ENCODE assay signal across 19 cellular contexts in genomic region chr15:51160484-51160883, GRCh38.
DNase-seq lines count a peak whose midpoint lies in the region; ATAC-seq and TF ChIP-seq lines count a peak whose summit lies in the region.
"Had no signal": no experiment of that assay in that cellular context is flagged by ENCODE, and none has a peak within 500 bp of the region (broad histone marks: within the 10 kb centered on the region; RNA-seq: fewer than 3 reads in every experiment).

No MANE protein-coding gene starts in this region.

- H3K4me3 Mint-ChIP-seq in Calu3 (ENCODE audit: low read depth, unreplicated experiment), result no peak overlapping the region
- H3K4me3 Mint-ChIP-seq in progenitor cell of endocrine pancreas (ENCODE audit: low read depth), result no peak overlapping the region

- intact Hi-C loops in Right ventricle myocardium inferior (cut with DNase I) (loop anchor here (5.0 kb wide), 1 partner anchor 222 kb away; no protein-coding TSS in a partner anchor), heart right ventricle (cut with DNase I) (loop anchor here in 7 of 10 donors (5.0 to 10.0 kb wide), 5 partner anchors 114 to 242 kb away; no protein-coding TSS in a partner anchor), Calu3 (cut with micrococcal nuclease; ENCODE audit: unreplicated experiment) (loop anchor here (5.0 kb wide), 1 partner anchor 122 kb away; no protein-coding TSS in a partner anchor)

- no peaks in the 10 kb centered on the region for H3K4me1 Mint-ChIP-seq in Calu3 (ENCODE audit: low read depth, unreplicated experiment)
- H3K4me1 Mint-ChIP-seq in progenitor cell of endocrine pancreas (ENCODE audit: low read depth), result peaks cover 2% of the 10 kb centered on the region

- no peak overlapping the region for H3K4me3 ChIP-seq in heart right ventricle
- H3K4me3 ChIP-seq: MG63, SJCRH30 had no signal

- no peaks in the 10 kb centered on the region for H3K36me3 ChIP-seq in heart right ventricle
- H3K36me3 ChIP-seq: MG63, SJCRH30 had no signal

- H3K27ac ChIP-seq in heart right ventricle, result no peak overlapping the region
- H3K27ac ChIP-seq: 22Rv1, C4-2B, KMS-11, SJCRH30 had no signal

- H3K9me3 ChIP-seq in heart right ventricle, result no peaks in the 10 kb centered on the region
- H3K9me3 ChIP-seq: Caco-2, MG63, SJCRH30 had no signal

- no peaks in the 10 kb centered on the region for H3K9me3 Mint-ChIP-seq in Calu3 (ENCODE audit: low read depth, unreplicated experiment)
- no peaks in the 10 kb centered on the region for H3K9me3 Mint-ChIP-seq in progenitor cell of endocrine pancreas (ENCODE audit: low read depth)

- no peak overlapping the region for H3K27ac Mint-ChIP-seq in Calu3 (ENCODE audit: unreplicated experiment)
- H3K27ac Mint-ChIP-seq in progenitor cell of endocrine pancreas, result no peak overlapping the region

- H3K4me1 ChIP-seq in heart right ventricle, result peaks cover 0 to 20% (median 10%) of the 10 kb centered on the region in 9 donors
- H3K4me1 ChIP-seq: Caco-2 had no signal

- no TSS peak for BruUV-seq in Calu3 (replicated peaks; lab: Mats Ljungman, UMichigan)

- ATAC-seq in Right ventricle myocardium inferior, result no peak
- no peak for ATAC-seq in heart right ventricle
- no peak for ATAC-seq in GM21737 (IDR thresholded peaks at IDR 0.05; ENCODE audit: unreplicated experiment)

- 59% methylated on average over 7 of the region's 7 CpGs for WGBS in heart right ventricle, 2 donors

- peaks cover 79% of the 10 kb centered on the region for H3K27me3 Mint-ChIP-seq in Calu3 (ENCODE audit: unreplicated experiment)
- peaks cover 24% of the 10 kb centered on the region for H3K27me3 Mint-ChIP-seq in progenitor cell of endocrine pancreas

- TF ChIP-seq CTCF in heart right ventricle (IDR thresholded peaks at IDR 0.05) (no peak), Calu3 (IDR thresholded peaks at IDR 0.05; ENCODE audit: unreplicated experiment) (no peak), progenitor cell of endocrine pancreas (IDR thresholded peaks at IDR 0.05; ENCODE audit: unreplicated experiment) (no peak)

- H3K27me3 ChIP-seq in heart right ventricle, result no peaks in the 10 kb centered on the region
- H3K27me3 ChIP-seq: MG63, SJCRH30 had no signal

- DNase-seq in Right ventricle myocardium inferior (ENCODE audit: missing footprints), result peak; percentile 53
- DNase-seq in heart right ventricle, result no peak
- DNase-seq in hippocampal formation (lab: John Stamatoyannopoulos, UW), result peak; percentile 79 to 86
- peak; percentile 66 for DNase-seq in occipital lobe (lab: John Stamatoyannopoulos, UW)
- DNase-seq in Calu3, result no peak
- no peak for DNase-seq in progenitor cell of endocrine pancreas (ENCODE audit: low spot score, unreplicated experiment)
- DNase-seq in NCI-H510A treated with DMSO at 0.1 percent for 48 hours (lab: John Stamatoyannopoulos, UW), result no peak
- DNase-seq: Caco-2, DMS53, H7, MG63, NCI-H1417, NCI-H2029 treated with DMSO at 0.1 percent for 48 hours, NCI-H510A, SJCRH30 had no signal

- CTCF ChIA-PET in Calu3 (lab: Charles Lee), result interaction anchor here (0.5 kb wide), 1 partner anchor 519 kb away, joined by 5 read pairs; no protein-coding TSS in a partner anchor

- H3K36me3 Mint-ChIP-seq in Calu3 (ENCODE audit: insufficient read depth, unreplicated experiment) (no peaks in the 10 kb centered on the region), progenitor cell of endocrine pancreas (ENCODE audit: insufficient read depth) (no peaks in the 10 kb centered on the region)

Comparison
In these comparisons a context has a peak if more than half of its experiments do, and no peak if none do; other contexts are left out.
1. DNase-seq: peak in Right ventricle myocardium inferior (single experiment), hippocampal formation (2 of 2) and occipital lobe (single experiment); none in heart right ventricle (0 of 2), Calu3 (single experiment), progenitor cell of endocrine pancreas (single experiment) and NCI-H510A treated with DMSO at 0.1 percent for 48 hours (single experiment).